Comparison of ENCODE assay signal across 8 cellular contexts in genomic region chr1:22275626-22276395, GRCh38.
DNase-seq lines count a peak whose midpoint lies in the region.

No MANE protein-coding gene starts in this region.

- DNase-seq in DMS153 (lab: John Stamatoyannopoulos, UW) (peak; percentile 48), KBM-7 (peak; percentile 72), SKM-1 (lab: John Stamatoyannopoulos, UW; ENCODE audit: unreplicated experiment) (peak; percentile 5), astrocyte of the hippocampus (ENCODE audit: low read depth, low spot score) (peak; percentile 80), iPS-NIHi7 (ENCODE audit: extremely low spot score) (peak; percentile 90), NCI-H2107 treated with DMSO at 0.1 percent for 48 hours (lab: John Stamatoyannopoulos, UW; ENCODE audit: unreplicated experiment) (no peak), NCI-H774 (lab: John Stamatoyannopoulos, UW) (no peak)
- DNase-seq in stimulated activated CD4-positive, alpha-beta T cell treated with anti-CD3 and anti-CD28 coated beads, Interleukin-12 subunit alpha, Interleukin-12 subunit beta, amount 100 ng/mL, for 48 hours (ENCODE audit: low read depth in 2 of 3, low spot score in 1 of 3): peak; percentile 14 to 50 (median 26)

- in situ Hi-C loops in KBM-7 (cut with MboI; ENCODE audit: low pct_unique_long_range_greater_than_20kb, low sequenced_read_pairs): no loop called here

Comparison
In these comparisons a context has a peak if more than half of its experiments do, and no peak if none do; other contexts are left out.
1. DNase-seq: peak in DMS153 (single experiment), KBM-7 (single experiment), SKM-1 (single experiment), astrocyte of the hippocampus (single experiment), iPS-NIHi7 (single experiment) and stimulated activated CD4-positive, alpha-beta T cell treated with anti-CD3 and anti-CD28 coated beads, Interleukin-12 subunit alpha, Interleukin-12 subunit beta, amount 100 ng/mL, for 48 hours (3 of 3); none in NCI-H2107 treated with DMSO at 0.1 percent for 48 hours (single experiment) and NCI-H774 (single experiment).